Comparison of ENCODE assay signal across 36 cellular contexts in genomic region chr1:20096840-20097447, GRCh38. TPM values are rescaled to one million over a fixed set of nuclear protein-coding genes. Genes with fewer than 3 reads are reported as not detected.
"Had no signal": no experiment of that assay in that cellular context is flagged by ENCODE, and none has a peak within 500 bp of the region (broad histone marks: within the 10 kb centered on the region; RNA-seq: fewer than 3 reads in every experiment).

No MANE protein-coding gene starts in this region.

- H3K36me3 ChIP-seq: ascending aorta, breast epithelium, cardiac muscle cell, colonic mucosa, esophagus squamous epithelium, gastroesophageal sphincter had no signal

- H3K9me3 ChIP-seq: colonic mucosa, esophagus squamous epithelium had no signal

- H3K27ac ChIP-seq: ascending aorta, cardiac muscle cell, colonic mucosa, epithelial cell of prostate, esophagus squamous epithelium, VCaP had no signal

- H3K4me1 ChIP-seq: ascending aorta, breast epithelium, colonic mucosa had no signal

- H3K27me3 ChIP-seq: ascending aorta, breast epithelium, cardiac muscle cell, colonic mucosa, gastroesophageal sphincter had no signal

- DNase-seq: activated CD4-positive, alpha-beta memory T cell treated with anti-CD3 and anti-CD28 coated beads, Interleukin-2, amount 10 ng/mL, durations not matched to agents 7 days and 5 days; activated CD4-positive, alpha-beta T cell treated with anti-CD3 and anti-CD28 coated beads for 1 hour; activated CD4-positive, alpha-beta T cell treated with anti-CD3 and anti-CD28 coated beads for 4 hours; activated CD4-positive, alpha-beta T cell treated with anti-CD3 and anti-CD28 coated beads, Interleukin-2, amount 10 ng/mL, durations not matched to agents 7 days and 5 days; activated CD4-positive, alpha-beta T cell treated with anti-CD3 and anti-CD28 coated beads, Interleukin-2, amount 50 U/mL, for 4 hours; activated CD8-positive, alpha-beta memory T cell treated with anti-CD3 and anti-CD28 coated beads, Interleukin-2, amount 50 U/mL, for 48 hours; activated gamma-delta T cell; activated naive CD4-positive, alpha-beta T cell; activated naive CD4-positive, alpha-beta T cell treated with anti-CD3 and anti-CD28 coated beads, Interleukin-2, amount 10 ng/mL, durations not matched to agents 7 days and 5 days; activated naive CD8-positive, alpha-beta T cell treated with anti-CD3 and anti-CD28 coated beads, Interleukin-2, amount 10 ng/mL, durations not matched to agents 7 days and 5 days; activated T-cell treated with anti-CD3 and anti-CD28 coated beads for 4 hours; activated T-cell treated with anti-CD3 and anti-CD28 coated beads, Interleukin-2, amount 50 U/mL, for 24 hours; activated T-cell treated with anti-CD3 and anti-CD28 coated beads, Interleukin-2, amount 50 U/mL, for 72 hours; central memory CD4-positive, alpha-beta T cell; cerebellar nuclear complex; colonic mucosa; effector CD8-positive, alpha-beta T cell; esophagus squamous epithelium; foreskin melanocyte; T-helper 2 cell had no signal

- FAIRE-seq: endometrium, endothelial cell of umbilical vein, TTC549 had no signal

- H3K4me3 ChIP-seq: ascending aorta, breast epithelium, cardiac muscle cell, colonic mucosa, esophagus squamous epithelium, gastroesophageal sphincter had no signal

- ATAC-seq: activated naive CD4-positive, alpha-beta T cell treated with anti-CD3 and anti-CD28 coated beads, Interleukin-2, amount 50 U/mL, for 72 hours; activated T-cell treated with anti-CD3 and anti-CD28 coated beads, Interleukin-2, amount 50 U/mL, for 72 hours; WTC11 had no signal

RNA-seq across cellular contexts. Expression of gene PLA2G2D, which starts 22.4 kb away (rescaled TPM):
- total RNA-seq: activated CD4-positive, alpha-beta memory T cell treated with anti-CD3 and anti-CD28 coated beads, Interleukin-2, amount 10 ng/mL, durations not matched to agents 7 days and 5 days; activated CD4-positive, alpha-beta T cell treated with anti-CD3 and anti-CD28 coated beads, Interleukin-2, amount 10 ng/mL, durations not matched to agents 7 days and 5 days; activated naive CD4-positive, alpha-beta T cell treated with anti-CD3 and anti-CD28 coated beads, Interleukin-2, amount 50 U/mL, for 72 hours; activated naive CD8-positive, alpha-beta T cell treated with anti-CD3 and anti-CD28 coated beads, Interleukin-2, amount 10 ng/mL, durations not matched to agents 7 days and 5 days; activated T-cell treated with anti-CD3 and anti-CD28 coated beads, Interleukin-2, amount 50 U/mL, for 72 hours; ascending aorta; cardiac muscle cell; dermis microvascular lymphatic vessel endothelial cell; endothelial cell of umbilical vein; fibroblast of lung; fibroblast of villous mesenchyme; gastroesophageal sphincter; glomerular endothelial cell; T-helper 1 cell treated with Interleukin-12 subunit alpha and Interleukin-12 subunit beta and Interleukin-4 antibody, amounts not matched to agents 30 ng/mL and 1 ng/mL, for 36 hours; WTC11 had no signal
- polyA plus RNA-seq: cardiac muscle cell, endothelial cell of umbilical vein, fibroblast of lung had no signal

RNA-seq across cellular contexts. Expression of gene PLA2G5, which starts 26.9 kb away (rescaled TPM):
- total RNA-seq: activated CD4-positive, alpha-beta memory T cell treated with anti-CD3 and anti-CD28 coated beads, Interleukin-2, amount 10 ng/mL, durations not matched to agents 7 days and 5 days; activated CD4-positive, alpha-beta T cell treated with anti-CD3 and anti-CD28 coated beads, Interleukin-2, amount 10 ng/mL, durations not matched to agents 7 days and 5 days; activated naive CD4-positive, alpha-beta T cell treated with anti-CD3 and anti-CD28 coated beads, Interleukin-2, amount 50 U/mL, for 72 hours; activated naive CD8-positive, alpha-beta T cell treated with anti-CD3 and anti-CD28 coated beads, Interleukin-2, amount 10 ng/mL, durations not matched to agents 7 days and 5 days; activated T-cell treated with anti-CD3 and anti-CD28 coated beads, Interleukin-2, amount 50 U/mL, for 72 hours; cardiac muscle cell; endothelial cell of umbilical vein; fibroblast of villous mesenchyme; T-helper 1 cell treated with Interleukin-12 subunit alpha and Interleukin-12 subunit beta and Interleukin-4 antibody, amounts not matched to agents 30 ng/mL and 1 ng/mL, for 36 hours; WTC11 had no signal
- polyA plus RNA-seq: cardiac muscle cell had no signal

RNA-seq across cellular contexts. Expression of gene PLA2G2F, which starts 42.2 kb away (rescaled TPM):
- total RNA-seq: activated CD4-positive, alpha-beta memory T cell treated with anti-CD3 and anti-CD28 coated beads, Interleukin-2, amount 10 ng/mL, durations not matched to agents 7 days and 5 days; activated CD4-positive, alpha-beta T cell treated with anti-CD3 and anti-CD28 coated beads, Interleukin-2, amount 10 ng/mL, durations not matched to agents 7 days and 5 days; activated naive CD4-positive, alpha-beta T cell treated with anti-CD3 and anti-CD28 coated beads, Interleukin-2, amount 50 U/mL, for 72 hours; activated naive CD8-positive, alpha-beta T cell treated with anti-CD3 and anti-CD28 coated beads, Interleukin-2, amount 10 ng/mL, durations not matched to agents 7 days and 5 days; activated T-cell treated with anti-CD3 and anti-CD28 coated beads, Interleukin-2, amount 50 U/mL, for 72 hours; ascending aorta; breast epithelium; cardiac muscle cell; colonic mucosa; dermis microvascular lymphatic vessel endothelial cell; endothelial cell of umbilical vein; fibroblast of lung; fibroblast of villous mesenchyme; gastroesophageal sphincter; glomerular endothelial cell; T-helper 1 cell treated with Interleukin-12 subunit alpha and Interleukin-12 subunit beta and Interleukin-4 antibody, amounts not matched to agents 30 ng/mL and 1 ng/mL, for 36 hours; WTC11 had no signal
- polyA plus RNA-seq: cardiac muscle cell, endothelial cell of umbilical vein, fibroblast of lung had no signal
